ENCODE assay signal across 9 cellular contexts in the genomic region with DNA sequence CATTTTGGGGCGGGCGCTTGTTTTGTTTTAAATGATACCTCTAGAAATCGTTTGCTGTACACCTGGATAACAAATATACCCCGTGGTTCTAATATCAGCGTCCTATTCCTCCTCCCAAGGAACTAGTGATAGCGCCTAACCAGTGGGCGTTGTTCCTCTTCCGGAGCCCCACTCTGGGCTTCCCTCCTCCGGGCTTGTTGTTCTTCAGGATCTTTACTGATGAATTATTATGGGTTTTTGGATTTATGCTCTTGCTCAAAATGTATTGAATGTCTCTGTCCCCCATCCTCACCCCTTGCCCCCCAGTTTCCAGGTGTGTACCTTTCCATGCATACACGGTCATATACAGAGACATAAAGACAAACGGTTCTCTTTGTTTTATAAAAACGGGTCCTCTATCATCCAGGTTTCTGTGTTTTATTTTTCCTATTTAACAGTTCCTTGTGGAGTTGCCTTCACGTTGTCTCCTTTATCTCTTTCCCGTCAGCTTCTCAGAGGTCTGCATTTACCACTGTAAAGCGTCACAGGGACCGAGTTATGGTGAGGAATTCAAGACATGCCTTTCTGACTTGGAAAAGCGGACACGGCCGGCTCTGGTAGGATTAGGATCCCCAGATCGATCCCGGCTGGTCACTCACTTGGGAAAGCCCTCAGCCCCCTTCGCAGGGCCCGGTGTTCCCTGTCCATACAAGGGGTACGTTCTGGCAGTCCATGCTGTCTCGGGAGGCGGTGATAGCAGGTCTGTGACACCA. TPM values are rescaled to one million over a fixed set of nuclear protein-coding genes. Genes with fewer than 3 reads are reported as not detected.
DNase-seq lines count a peak whose midpoint lies in the region; ATAC-seq, FAIRE-seq and TF ChIP-seq lines count a peak whose summit lies in the region.
"Had no signal": no experiment of that assay in that cellular context is flagged by ENCODE, and none has a peak within 500 bp of the region (broad histone marks: within the 10 kb centered on the region; RNA-seq: fewer than 3 reads in every experiment).

No MANE protein-coding gene starts in this region.

- POLR2A ChIA-PET in HepG2 (lab: Yijun Ruan, JAX) = interaction anchor here (0.8 to 1.3 kb wide), 2 partner anchors 14 to 23 kb away, joined by 3 read pairs; no protein-coding TSS in a partner anchor

- H3K36me3 Mint-ChIP-seq in activated CD4-positive, alpha-beta T cell treated with anti-CD3 and anti-CD28 coated beads, Interleukin-2, amount 10 ng/mL, durations not matched to agents 24 days and 14 days (ENCODE audit: low read depth) = peaks cover 2% of the 10 kb centered on the region

- H3K4me1 ChIP-seq in HepG2 (ENCODE audit: insufficient read depth, low read length) = peaks cover 51% of the 10 kb centered on the region
- H3K4me1 ChIP-seq in thoracic aorta (ENCODE audit: control insufficient read depth in 1 of 2, low read depth in 2 of 2) = peaks cover 31 to 43% of the 10 kb centered on the region in 2 donors

- H3K27ac Mint-ChIP-seq in activated CD4-positive, alpha-beta T cell treated with anti-CD3 and anti-CD28 coated beads, Interleukin-2, amount 10 ng/mL, durations not matched to agents 24 days and 14 days = no peak overlapping the region

- no peak for DNase-seq in activated CD4-positive, alpha-beta T cell treated with anti-CD3 and anti-CD28 coated beads, Interleukin-2, amount 10 ng/mL, durations not matched to agents 24 days and 14 days
- DNase-seq in activated CD4-positive, alpha-beta T cell treated with anti-CD3 and anti-CD28 coated beads for 1 hour = no peak
- DNase-seq in astrocyte of the cerebellum (ENCODE audit: low read depth) = no peak
- DNase-seq in HepG2 (ENCODE audit: low spot score) = no peak
- no peak for DNase-seq in thoracic aorta (ENCODE audit: low spot score)
- no peak for DNase-seq in NCI-H146 treated with DMSO at 0.1 percent for 48 hours (lab: John Stamatoyannopoulos, UW; ENCODE audit: unreplicated experiment)
- DNase-seq in SW480 (ENCODE audit: low spot score) = no peak

- H4K20me1 ChIP-seq in HepG2 (ENCODE audit: insufficient read depth, low read length) = no peaks in the 10 kb centered on the region

- CTCF ChIA-PET in HepG2 (lab: Yijun Ruan, JAX; ENCODE audit: low intra/inter-chr PET ratio, low total read pairs) = no interaction called here

- in situ Hi-C loops in astrocyte of the cerebellum (cut with HindIII; ENCODE audit: low sequenced_read_pairs) (no loop called here), HepG2 (cut with HindIII; ENCODE audit: extremely low pct_ligation_motif_present, low pct_unique_long_range_greater_than_20kb) (no loop called here)

- H3K9ac ChIP-seq in HepG2 (ENCODE audit: insufficient read depth, low read depth, low read length) = no peak overlapping the region

- no peaks in the 10 kb centered on the region for H3K9me3 Mint-ChIP-seq in activated CD4-positive, alpha-beta T cell treated with anti-CD3 and anti-CD28 coated beads, Interleukin-2, amount 10 ng/mL, durations not matched to agents 24 days and 14 days

- H3K4me1 Mint-ChIP-seq in activated CD4-positive, alpha-beta T cell treated with anti-CD3 and anti-CD28 coated beads, Interleukin-2, amount 10 ng/mL, durations not matched to agents 24 days and 14 days = peaks cover 49% of the 10 kb centered on the region

- no peak for TF ChIP-seq POLR2A in HepG2 (IDR thresholded peaks at IDR 0.05; ENCODE audit: insufficient read depth in 1 of 2, low read depth in 2 of 2, low read length in 2 of 2)

- intact Hi-C loops in activated CD4-positive, alpha-beta T cell treated with anti-CD3 and anti-CD28 coated beads, Interleukin-2, amount 10 ng/mL, durations not matched to agents 24 days and 14 days (cut with micrococcal nuclease) = no loop called here
- intact Hi-C loops in HepG2 (cut with micrococcal nuclease; ENCODE audit: unreplicated experiment) = loop anchor here (10.0 kb wide), 1 partner anchor 231 kb away; no protein-coding TSS in a partner anchor

- H3K4me3 Mint-ChIP-seq in activated CD4-positive, alpha-beta T cell treated with anti-CD3 and anti-CD28 coated beads, Interleukin-2, amount 10 ng/mL, durations not matched to agents 24 days and 14 days = peak overlapping the region; percentile 73

- BruUV-seq in HepG2 (replicated peaks; lab: Mats Ljungman, UMichigan) = no TSS peak

- no peak for TF ChIP-seq CTCF in astrocyte of the cerebellum (IDR thresholded peaks at IDR 0.05; ENCODE audit: low read depth, low read length, missing control alignments)
- no peak for TF ChIP-seq CTCF in HepG2 (CRISPR knock-in tag; IDR thresholded peaks at IDR 0.05)
- TF ChIP-seq CTCF in thoracic aorta (IDR thresholded peaks at IDR 0.05) = no peak

- H3K27me3 Mint-ChIP-seq in activated CD4-positive, alpha-beta T cell treated with anti-CD3 and anti-CD28 coated beads, Interleukin-2, amount 10 ng/mL, durations not matched to agents 24 days and 14 days = peaks cover 59% of the 10 kb centered on the region

- no peaks in the 10 kb centered on the region for H3K36me3 ChIP-seq in HepG2 (replicated peaks in 1 of 2; ENCODE audit: control insufficient read depth in 1 of 2, insufficient read depth in 2 of 2, low read length in 2 of 2)
- H3K36me3 ChIP-seq in thoracic aorta = no peaks in the 10 kb centered on the region

- H3K9me3 ChIP-seq in HepG2 (ENCODE audit: low read length) (no peaks in the 10 kb centered on the region), thoracic aorta (no peaks in the 10 kb centered on the region)

- TF ChIP-seq EP300 in HepG2 (IDR thresholded peaks at IDR 0.05; ENCODE audit: low read depth in 2 of 2, low read length in 2 of 2) (no peak), HepG2 (CRISPR knock-in tag; IDR thresholded peaks at IDR 0.05; ENCODE audit: borderline replicate concordance) (no peak)

- 4% methylated on average over 21 of the region's 26 CpGs for WGBS in HepG2 (ENCODE audit: low lambda C conversion rate)

- H3K4me3 ChIP-seq in astrocyte of the cerebellum (ENCODE audit: low read depth, low read length) (peak overlapping the region; percentile 74), HepG2 (replicated peaks in 1 of 3; ENCODE audit: insufficient read depth in 1 of 3, low read depth in 2 of 3, low read length in 3 of 3) (peak overlapping the region in 2 of 3 experiments; percentile 63 to 79; a peak in 4 of 6 replicates), thoracic aorta (peak overlapping the region; percentile 87)

- H3K79me2 ChIP-seq in HepG2 (ENCODE audit: insufficient read depth, low read length) = peaks cover 4% of the 10 kb centered on the region

- FAIRE-seq in HepG2 (lab: Jason Lieb, UNC) = no peak
- FAIRE-seq: TTC549 had no signal

- peak overlapping the region; percentile 94 for H3K4me2 ChIP-seq in HepG2 (ENCODE audit: low read depth, low read length)

- H3K27ac ChIP-seq in HepG2 (ENCODE audit: extremely low read length, insufficient read depth, low read length) (no peak overlapping the region), thoracic aorta (peak overlapping the region; percentile 72 to 91)

- H2AFZ ChIP-seq in HepG2 (ENCODE audit: low read length) = no peak overlapping the region

- ATAC-seq in HepG2 (no peak), thoracic aorta (ENCODE audit: insufficient number of reproducible peaks, low FRiP score, low read depth) (no peak), HG03280 (IDR thresholded peaks at IDR 0.05; ENCODE audit: unreplicated experiment) (no peak)

- H3K27me3 ChIP-seq in HepG2 (ENCODE audit: control insufficient read depth in 1 of 2, insufficient read depth in 2 of 2, low read length in 2 of 2) = peaks cover 0 to 26% of the 10 kb centered on the region in 2 experiments; a peak in 4 of 5 replicates
- H3K27me3 ChIP-seq in thoracic aorta (replicated peaks; ENCODE audit: insufficient read depth) = no peaks in the 10 kb centered on the region

- TF ChIP-seq RAD21 in HepG2 (CRISPR knock-in tag; IDR thresholded peaks at IDR 0.05) = no peak

TF ChIP-seq in HepG2, 621 proteins besides CTCF, POLR2A, EP300 and RAD21 (continues in another document):
- 0 out of 2 replicates have a peak, but pooled peaks have one; percentile 17 for TF ChIP-seq ZNF292 (CRISPR knock-in tag; IDR thresholded peaks at IDR 0.05; ENCODE audit: borderline replicate concordance, low read depth)
- no peak for TF ChIP-seq ZNF598 (CRISPR knock-in tag; IDR thresholded peaks at IDR 0.05; ENCODE audit: borderline replicate concordance)
- 0 out of 2 replicates have a peak, but pooled peaks have one; percentile 25 for TF ChIP-seq ZSCAN30 (CRISPR knock-in tag; IDR thresholded peaks at IDR 0.05)
- no peak for TF ChIP-seq MXD4 (CRISPR knock-in tag; IDR thresholded peaks at IDR 0.05)
- TF ChIP-seq SOX13 (IDR thresholded peaks at IDR 0.05) = peak; percentile 35; the same call in 1 of the 2 replicates
- TF ChIP-seq SOX13 (CRISPR knock-in tag; conservative IDR thresholded peaks at IDR 0.05 in 1 of 2, IDR thresholded peaks at IDR 0.05 in 1 of 2) = no peak
- peak; percentile 39; the same call in 1 of the 2 replicates for TF ChIP-seq NR2F6 (IDR thresholded peaks at IDR 0.05)
- TF ChIP-seq NR2F6 (CRISPR knock-in tag; IDR thresholded peaks at IDR 0.05) = no peak

RNA-seq across cellular contexts. Expression of a gene that starts 0.7 kb away (rescaled TPM):
- 3.0 and 3.1 TPM in 2 replicates for total RNA-seq in activated CD4-positive, alpha-beta T cell treated with anti-CD3 and anti-CD28 coated beads, Interleukin-2, amount 10 ng/mL, durations not matched to agents 24 days and 14 days
- total RNA-seq in HepG2 (2016; rRNA removed; fragmentation: Illumina TruSeq; extraction: Trizol) (9.5 and 9.8 TPM in 2 replicates), thoracic aorta (10 to 100 TPM; 63.2 to 71.5 TPM)
- 0.61 and 0.88 TPM in 2 replicates for total RNA-seq in HepG2 (2016; cell fraction: cytosol; rRNA removed; fragmentation: Illumina TruSeq; extraction: Trizol; ENCODE audit: low read depth)
- total RNA-seq in HepG2 (2016; cell fraction: insoluble cytoplasmic fraction; rRNA removed; fragmentation: Illumina TruSeq; extraction: Trizol) = 7.2 and 11.8 TPM in 2 replicates
- 5.6 and 6.4 TPM in 2 replicates for total RNA-seq in HepG2 (2016; cell fraction: membrane; rRNA removed; fragmentation: Illumina TruSeq; extraction: Trizol)
- total RNA-seq in HepG2 (2016; cell fraction: nucleus; rRNA removed; fragmentation: Illumina TruSeq; extraction: Trizol) = 9.3 and 10.4 TPM in 2 replicates
- 7.1 and 7.2 TPM in 2 replicates for polyA plus RNA-seq in HepG2 (2011; rRNA removed)
- polyA plus RNA-seq in HepG2 (2011; cell fraction: cytosol; rRNA removed) = 2.7 and 5.6 TPM in 2 replicates
- 13.8 and 16.9 TPM in 2 replicates for polyA plus RNA-seq in HepG2 (2011; cell fraction: nucleus; rRNA removed)
- 5.4 and 8.7 TPM in 2 replicates for polyA plus RNA-seq in HepG2 (2012)
- 0.60 and 0.61 TPM in 2 replicates for polyA plus RNA-seq in HepG2 (2016; cell fraction: cytosol; fragmentation: Illumina TruSeq; extraction: Trizol; ENCODE audit: low read depth)
- polyA plus RNA-seq in HepG2 (2016; cell fraction: insoluble cytoplasmic fraction; fragmentation: Illumina TruSeq; extraction: Trizol; ENCODE audit: low read depth) = 6.0 and 8.8 TPM in 2 replicates
- 2.1 and 2.2 TPM in 2 replicates for polyA plus RNA-seq in HepG2 (2016; cell fraction: membrane; fragmentation: Illumina TruSeq; extraction: Trizol; ENCODE audit: low read depth)
- 28.5 and 30.1 TPM in 2 replicates for polyA plus RNA-seq in HepG2 (2016; cell fraction: nucleus; fragmentation: Illumina TruSeq; extraction: Trizol; ENCODE audit: insufficient read depth, low read depth)
- polyA minus RNA-seq in HepG2 (2011; rRNA and poly(A)+ RNA removed; ENCODE audit: low replicate concordance) = 9.5 and 51.9 TPM in 2 replicates
- 4.6 and 5.4 TPM in 2 replicates for polyA minus RNA-seq in HepG2 (2011; cell fraction: cytosol; rRNA and poly(A)+ RNA removed)
- 5.1 and 12.0 TPM in 2 replicates for polyA minus RNA-seq in HepG2 (2011; cell fraction: nucleus; rRNA and poly(A)+ RNA removed)
